In genomic region chr7:17132726-17133125, GRCh38 we compare ENCODE assay signal across 1 cellular context.
TF ChIP-seq lines count a peak whose summit lies in the region.

No MANE protein-coding gene starts in this region.

TF ChIP-seq in IMR-90, 13 proteins besides CTCF, POLR2A, EP300 and RAD21 (continued from another document):
- no peak for TF ChIP-seq ELK1 (IDR thresholded peaks at IDR 0.05; ENCODE audit: borderline replicate concordance, low read depth, low read length)
- TF ChIP-seq NFE2L2 (IDR thresholded peaks at IDR 0.05; ENCODE audit: low read depth, low read length) = no peak
- TF ChIP-seq FOS (IDR thresholded peaks at IDR 0.05; ENCODE audit: low read depth, low read length) = no peak
- no peak for TF ChIP-seq MAZ (IDR thresholded peaks at IDR 0.05; ENCODE audit: borderline replicate concordance, low read depth, low read length)
- no peak for TF ChIP-seq RFX5 (IDR thresholded peaks at IDR 0.05; ENCODE audit: low read depth, low read length)
- no peak for TF ChIP-seq MAFK (IDR thresholded peaks at IDR 0.05; ENCODE audit: low read depth, low read length)
- no peak for TF ChIP-seq MXI1 (IDR thresholded peaks at IDR 0.05; ENCODE audit: borderline replicate concordance, low read depth, low read length)
- no peak for TF ChIP-seq RCOR1 (IDR thresholded peaks at IDR 0.05; ENCODE audit: insufficient replicate concordance, low read length)
